ENCODE assay signal across 32 cellular contexts in genomic region chr13:38401276-38401675, GRCh38.
"Had no signal": no experiment of that assay in that cellular context is flagged by ENCODE, and none has a peak within 500 bp of the region (broad histone marks: within the 10 kb centered on the region; RNA-seq: fewer than 3 reads in every experiment).

No MANE protein-coding gene starts in this region.

- H3K27me3 Mint-ChIP-seq: central memory CD8-positive, alpha-beta T cell; dendritic cell treated with granulocyte-macrophage colony-stimulating factor and Interleukin-4, amounts not matched to agents 40 ng/mL and 50 ng/mL, for 4 days had no signal

- H3K27ac Mint-ChIP-seq: activated B cell treated with CpG ODN at 0.5 μM for 24 hours; activated CD8-positive, alpha-beta T cell treated with anti-CD3 and anti-CD28 coated beads for 36 hours; activated naive CD8-positive, alpha-beta T cell; activated T-helper 17 cell treated with anti-CD3 and anti-CD28 coated beads, Interleukin-2, amount 50 U/mL, for 72 hours; dendritic cell treated with granulocyte-macrophage colony-stimulating factor and Interleukin-4, amounts not matched to agents 40 ng/mL and 50 ng/mL, for 4 days; endodermal cell; T-helper 17 cell; T-helper 2 cell treated with Interferon-gamma antibody and Interleukin-4, amounts not matched to agents 5 μg/mL and 100 μg/mL, for 36 hours had no signal

- H3K4me3 ChIP-seq: coronary artery, dorsolateral prefrontal cortex, esophagus muscularis mucosa, gastroesophageal sphincter, heart right ventricle had no signal

- H3K4me1 ChIP-seq: esophagus muscularis mucosa, gastroesophageal sphincter, heart right ventricle had no signal

- H3K4me1 Mint-ChIP-seq: activated B cell treated with CpG ODN at 0.5 μM for 24 hours; activated T-helper 17 cell treated with anti-CD3 and anti-CD28 coated beads, Interleukin-2, amount 50 U/mL, for 72 hours; central memory CD8-positive, alpha-beta T cell; endodermal cell; T-helper 17 cell had no signal

- DNase-seq: activated B cell treated with CpG ODN at 0.5 μM for 24 hours; activated CD4-positive, alpha-beta T cell treated with anti-CD3 and anti-CD28 coated beads for 48 hours; activated CD4-positive, alpha-beta T cell treated with anti-CD3 and anti-CD28 coated beads, Interleukin-2, amount 50 U/mL, for 1 hour; activated CD4-positive, alpha-beta T cell treated with anti-CD3 and anti-CD28 coated beads, Interleukin-2, amount 50 U/mL, for 48 hours; activated CD8-positive, alpha-beta memory T cell treated with anti-CD3 and anti-CD28 coated beads for 24 hours; activated CD8-positive, alpha-beta T cell treated with anti-CD3 and anti-CD28 coated beads for 36 hours; activated effector memory CD4-positive, alpha-beta T cell treated with Interleukin-2 at 50 U/mL for 16 hours; activated gamma-delta T cell treated with Interleukin-2 at 50 U/mL for 16 hours; activated naive CD4-positive, alpha-beta T cell treated with anti-CD3 and anti-CD28 coated beads, Interleukin-2, amount 50 U/mL, for 16 hours; activated naive CD4-positive, alpha-beta T cell treated with Interleukin-2 at 50 U/mL for 16 hours; activated T-cell treated with anti-CD3 and anti-CD28 coated beads, Interleukin-2, amount 50 U/mL, for 4 hours; amniotic stem cell; anterior cingulate cortex; brain microvascular endothelial cell; dorsolateral prefrontal cortex; effector memory CD4-positive, alpha-beta T cell; endodermal cell; erythroblast; foreskin melanocyte; heart right ventricle; T-helper 1 cell; T-helper 17 cell; T1000; WERI-Rb-1 had no signal

- H3K36me3 ChIP-seq: brain microvascular endothelial cell, esophagus muscularis mucosa, gastroesophageal sphincter, heart right ventricle, WERI-Rb-1 had no signal

- H3K9me3 Mint-ChIP-seq: activated B cell treated with CpG ODN at 0.5 μM for 24 hours; activated CD8-positive, alpha-beta T cell treated with anti-CD3 and anti-CD28 coated beads for 36 hours; activated T-cell treated with anti-CD3 and anti-CD28 coated beads, Interleukin-2, amount 50 U/mL, for 4 hours; activated T-helper 17 cell treated with anti-CD3 and anti-CD28 coated beads, Interleukin-2, amount 50 U/mL, for 72 hours; central memory CD8-positive, alpha-beta T cell; endodermal cell had no signal

- H3K9me3 ChIP-seq: esophagus muscularis mucosa, gastroesophageal sphincter had no signal

- H3K27me3 ChIP-seq: brain microvascular endothelial cell, esophagus muscularis mucosa, gastroesophageal sphincter, heart right ventricle had no signal

- H3K36me3 Mint-ChIP-seq: activated naive CD8-positive, alpha-beta T cell had no signal

- H3K27ac ChIP-seq: brain microvascular endothelial cell, coronary artery, dorsolateral prefrontal cortex, esophagus muscularis mucosa, gastroesophageal sphincter, heart right ventricle, WERI-Rb-1 had no signal

- H3K4me3 Mint-ChIP-seq: activated B cell treated with CpG ODN at 0.5 μM for 24 hours; activated CD8-positive, alpha-beta T cell treated with anti-CD3 and anti-CD28 coated beads for 36 hours; activated naive CD8-positive, alpha-beta T cell; activated T-cell treated with anti-CD3 and anti-CD28 coated beads, Interleukin-2, amount 50 U/mL, for 4 hours; activated T-helper 17 cell treated with anti-CD3 and anti-CD28 coated beads, Interleukin-2, amount 50 U/mL, for 72 hours; central memory CD8-positive, alpha-beta T cell; dendritic cell treated with granulocyte-macrophage colony-stimulating factor and Interleukin-4, amounts not matched to agents 40 ng/mL and 50 ng/mL, for 4 days; endodermal cell; T-helper 17 cell; T-helper 2 cell treated with Interferon-gamma antibody and Interleukin-4, amounts not matched to agents 5 μg/mL and 100 μg/mL, for 36 hours had no signal
